Comparison of ENCODE assay signal across 8 cellular contexts in the genomic region with DNA sequence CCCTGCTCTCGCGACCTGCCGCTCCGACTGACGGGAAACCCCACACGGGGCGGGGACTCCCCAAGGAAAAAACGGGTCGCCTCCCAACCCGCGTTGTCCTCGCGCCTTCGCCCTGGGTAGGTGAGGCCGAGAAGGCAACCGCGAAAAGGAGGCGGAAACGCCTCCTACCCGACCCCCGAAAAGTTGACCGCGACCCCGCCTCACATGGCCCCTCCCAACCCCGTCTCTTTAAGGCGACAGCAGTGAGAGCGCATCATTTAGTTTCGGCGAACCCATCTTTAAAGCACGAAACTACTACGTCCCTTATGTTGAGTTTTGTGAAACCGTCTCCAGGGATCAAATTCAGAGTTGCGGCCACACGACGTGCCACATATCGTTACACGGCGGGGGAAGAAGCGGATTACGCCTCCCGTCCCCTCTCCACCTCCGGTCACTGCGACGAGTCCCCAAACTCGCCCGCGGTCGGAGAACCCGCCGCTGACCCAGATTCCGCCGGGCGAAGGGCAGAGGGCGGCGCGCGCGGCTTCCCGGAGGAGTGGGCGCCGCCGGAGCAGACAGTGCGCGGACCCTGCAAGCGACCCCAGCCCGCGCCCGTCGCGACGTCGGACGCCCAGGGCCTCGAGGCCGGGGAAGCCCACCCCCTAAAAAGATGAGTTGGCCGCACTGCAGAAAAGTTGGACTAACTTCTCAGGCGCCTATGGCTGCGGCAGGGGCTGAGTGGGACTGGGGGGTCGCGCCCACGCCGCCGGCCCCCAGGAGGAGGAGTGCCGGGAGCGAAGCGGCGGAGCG. TPM values are rescaled to one million over a fixed set of nuclear protein-coding genes. Genes with fewer than 3 reads are reported as not detected.
DNase-seq lines count a peak whose midpoint lies in the region; ATAC-seq, FAIRE-seq and TF ChIP-seq lines count a peak whose summit lies in the region.

No MANE protein-coding gene starts in this region.

- no peaks in the 10 kb centered on the region for H3K9me3 ChIP-seq in left ventricle myocardium inferior (replicated peaks)
- H3K9me3 ChIP-seq in psoas muscle, result no peaks in the 10 kb centered on the region

- peaks cover 32% of the 10 kb centered on the region for H3K36me3 Mint-ChIP-seq in activated naive CD8-positive, alpha-beta T cell treated with anti-CD3 and anti-CD28 coated beads, Interleukin-2, amount 50 U/mL, for 24 hours (ENCODE audit: low read depth)

- peak overlapping the region; percentile 97 for H3K27ac Mint-ChIP-seq in activated naive CD8-positive, alpha-beta T cell treated with anti-CD3 and anti-CD28 coated beads, Interleukin-2, amount 50 U/mL, for 24 hours

- no peak for FAIRE-seq in urothelium cell line (lab: Jason Lieb, UNC)

- no peak overlapping the region for H3K4me3 Mint-ChIP-seq in activated naive CD8-positive, alpha-beta T cell treated with anti-CD3 and anti-CD28 coated beads, Interleukin-2, amount 50 U/mL, for 24 hours

- intact Hi-C loops in left ventricle myocardium inferior (cut with micrococcal nuclease) (no loop called here), psoas muscle (cut with DNase I) (loop anchor here in 1 of 2 donors (5.0 kb wide), 1 partner anchor 47 kb away; the partner anchor contains the start of gene CIART)

- WGBS in psoas muscle, 3 donors, result 0% methylated on average over 86 to 88 of the region's 88 CpGs

- DNase-seq in EL (peak; percentile 87), Kasumi-1 (lab: John Stamatoyannopoulos, UW) (peak; percentile 77 to 94), SW 1271 (lab: John Stamatoyannopoulos, UW) (peak; percentile 37 to 67), left ventricle myocardium inferior (peak; percentile 85), psoas muscle (peak; percentile 84 to 90), urothelium cell line (ENCODE audit: low spot score) (peak; percentile 81)
- DNase-seq in activated naive CD8-positive, alpha-beta T cell treated with anti-CD3 and anti-CD28 coated beads, Interleukin-2, amount 50 U/mL, for 24 hours, result peak; percentile 93

- no peaks in the 10 kb centered on the region for H3K27me3 ChIP-seq in left ventricle myocardium inferior (ENCODE audit: low read depth)
- H3K27me3 ChIP-seq in psoas muscle (ENCODE audit: insufficient read depth in 3 of 3, low read length in 2 of 3), result no peaks in the 10 kb centered on the region

- peaks cover 34% of the 10 kb centered on the region for H3K4me1 ChIP-seq in left ventricle myocardium inferior
- H3K4me1 ChIP-seq in psoas muscle, result peaks cover 3% of the 10 kb centered on the region

- H3K4me3 ChIP-seq in left ventricle myocardium inferior (peak overlapping the region; percentile 99), psoas muscle (peak overlapping the region; percentile 83)

- no peaks in the 10 kb centered on the region for H3K9me3 Mint-ChIP-seq in activated naive CD8-positive, alpha-beta T cell treated with anti-CD3 and anti-CD28 coated beads, Interleukin-2, amount 50 U/mL, for 24 hours

- TF ChIP-seq CTCF in left ventricle myocardium inferior (IDR thresholded peaks at IDR 0.05; ENCODE audit: borderline replicate concordance) (peak; percentile 11), psoas muscle (IDR thresholded peaks at IDR 0.05) (no peak)

- ATAC-seq in GM21737 (IDR thresholded peaks at IDR 0.05; ENCODE audit: unreplicated experiment), result peak; percentile 53
- ATAC-seq in activated naive CD8-positive, alpha-beta T cell treated with anti-CD3 and anti-CD28 coated beads, Interleukin-2, amount 50 U/mL, for 24 hours, result peak; percentile 73
- ATAC-seq in psoas muscle, result peak; percentile 53 to 69 (median 64)

- H3K36me3 ChIP-seq in left ventricle myocardium inferior (peaks cover 9% of the 10 kb centered on the region), psoas muscle (ENCODE audit: insufficient read depth in 1 of 2, low read depth in 1 of 2) (peaks cover 0 to 17% of the 10 kb centered on the region in 2 donors)

- H3K27ac ChIP-seq in left ventricle myocardium inferior (replicated peaks), result peak overlapping the region; percentile 99
- peak overlapping the region; percentile 98 for H3K27ac ChIP-seq in psoas muscle

- peaks cover 1% of the 10 kb centered on the region for H3K27me3 Mint-ChIP-seq in activated naive CD8-positive, alpha-beta T cell treated with anti-CD3 and anti-CD28 coated beads, Interleukin-2, amount 50 U/mL, for 24 hours

- peaks cover 26% of the 10 kb centered on the region for H3K4me1 Mint-ChIP-seq in activated naive CD8-positive, alpha-beta T cell treated with anti-CD3 and anti-CD28 coated beads, Interleukin-2, amount 50 U/mL, for 24 hours

RNA-seq across cellular contexts. Expression of gene ANP32E, which starts 1.1 kb away (rescaled TPM):
- total RNA-seq in left ventricle myocardium inferior (29.3 TPM), psoas muscle (10 to 100 TPM; 26.9 to 37.4 (median 31.9) TPM)
- polyA plus RNA-seq in psoas muscle, result 10 to 100 TPM; 14.4 to 93.0 (median 23.2) TPM

RNA-seq across cellular contexts. Expression of gene CA14, which starts 22.7 kb away (rescaled TPM):
- 3.1 TPM for total RNA-seq in left ventricle myocardium inferior
- total RNA-seq in psoas muscle, result under 1 TPM in 2 of 4 donors, not detected in 2; 0.30 to 0.48 TPM
- under 1 TPM; 0.04 to 0.89 (median 0.61) TPM for polyA plus RNA-seq in psoas muscle

RNA-seq across cellular contexts. Expression of gene APH1A, which starts 34.0 kb away (rescaled TPM):
- 49.3 TPM for total RNA-seq in left ventricle myocardium inferior
- 10 to 100 TPM; 33.1 to 69.3 (median 51.1) TPM for total RNA-seq in psoas muscle
- 10 to 100 TPM; 48.5 to 91.5 (median 69.7) TPM for polyA plus RNA-seq in psoas muscle

RNA-seq across cellular contexts. Expression of gene C1orf54, which starts 37.7 kb away (rescaled TPM):
- total RNA-seq in left ventricle myocardium inferior (9.0 TPM), psoas muscle (1 to 10 TPM; 4.7 to 7.6 (median 6.1) TPM)
- polyA plus RNA-seq in psoas muscle, result 1 to 10 TPM; 6.4 to 7.0 (median 6.8) TPM

RNA-seq across cellular contexts. Expression of gene CIART, which starts 47.5 kb away (rescaled TPM):
- 8.7 TPM for total RNA-seq in left ventricle myocardium inferior
- total RNA-seq in psoas muscle, result 10 to 100 TPM in 3 of 4 donors, 1 to 10 TPM in 1; 6.2 to 23.4 (median 14.5) TPM
- polyA plus RNA-seq in psoas muscle, result 10 to 100 TPM in 2 of 3 donors, 1 to 10 TPM in 1; 1.6 to 11.7 (median 11.6) TPM

Comparison
In these comparisons a context has a peak if more than half of its experiments do, and no peak if none do; other contexts are left out.
1. Peak in every context shown above with its lines: DNase-seq, ATAC-seq, H3K4me3 ChIP-seq and H3K27ac ChIP-seq.